Comparison of ENCODE assay signal across 9 cellular contexts in the genomic region with DNA sequence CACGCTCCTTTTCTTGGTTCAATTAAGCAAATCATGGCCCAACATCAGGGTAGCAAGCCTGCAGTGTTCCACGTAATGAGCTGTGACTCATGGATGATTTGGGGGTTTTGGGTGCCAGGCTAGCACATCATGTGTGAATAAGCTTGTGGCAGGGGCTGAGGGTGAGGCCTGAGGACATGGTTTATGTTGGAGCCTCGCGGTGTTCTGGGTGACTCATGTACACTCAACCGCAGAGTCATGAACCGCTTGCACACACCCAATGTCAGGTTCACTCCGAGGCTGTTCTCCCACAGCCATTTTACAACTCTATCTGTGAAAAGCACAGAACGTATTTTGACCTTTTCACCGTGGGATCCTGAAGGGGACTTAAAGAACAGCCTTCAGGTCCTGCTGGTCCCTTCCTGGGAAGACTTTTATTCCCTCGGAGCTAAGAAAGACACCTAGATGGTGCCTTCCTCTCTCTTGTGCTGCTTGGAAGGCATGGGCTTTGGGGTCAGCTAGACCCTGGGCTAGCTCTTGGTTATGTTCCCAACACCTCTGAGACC.
DNase-seq lines count a peak whose midpoint lies in the region; ATAC-seq and TF ChIP-seq lines count a peak whose summit lies in the region.
"Had no signal": no experiment of that assay in that cellular context is flagged by ENCODE, and none has a peak within 500 bp of the region (broad histone marks: within the 10 kb centered on the region; RNA-seq: fewer than 3 reads in every experiment).

No MANE protein-coding gene starts in this region.

- peaks cover 3% of the 10 kb centered on the region for H3K4me1 Mint-ChIP-seq in progenitor cell of endocrine pancreas (ENCODE audit: low read depth)
- H3K4me1 Mint-ChIP-seq: activated naive CD4-positive, alpha-beta T cell treated with anti-CD3 and anti-CD28 coated beads, Interleukin-2, amount 50 U/mL, for 24 hours had no signal

- no peaks in the 10 kb centered on the region for H3K4me1 ChIP-seq in psoas muscle

- peak; percentile 95 for DNase-seq in AG09309 (ENCODE audit: low read depth)
- peak; percentile 99 for DNase-seq in LHCN-M2 (ENCODE audit: low read depth)
- peak; percentile 72 for DNase-seq in activated effector memory CD4-positive, alpha-beta T cell treated with anti-CD3 and anti-CD28 coated beads, Interleukin-2, amount 50 U/mL, for 16 hours
- peak; percentile 91 for DNase-seq in myocyte (ENCODE audit: low read depth)
- DNase-seq in progenitor cell of endocrine pancreas (ENCODE audit: low spot score, unreplicated experiment), result no peak
- no peak for DNase-seq in psoas muscle
- DNase-seq in NCI-H146 (lab: John Stamatoyannopoulos, UW), result no peak

- no peaks in the 10 kb centered on the region for H3K9me3 ChIP-seq in psoas muscle

- H3K4me3 ChIP-seq in AG09309 (ENCODE audit: control insufficient read depth, low read depth, low read length), result no peak overlapping the region
- H3K4me3 ChIP-seq in psoas muscle, result no peak overlapping the region

- intact Hi-C loops in psoas muscle (cut with DNase I), result no loop called here

- ATAC-seq in psoas muscle, result no peak
- ATAC-seq in HG03135 (IDR thresholded peaks at IDR 0.05; ENCODE audit: unreplicated experiment), result no peak

- no peak overlapping the region for H3K27ac ChIP-seq in psoas muscle

- no peaks in the 10 kb centered on the region for H3K27me3 ChIP-seq in psoas muscle (ENCODE audit: insufficient read depth in 3 of 3, low read length in 2 of 3)

- no peaks in the 10 kb centered on the region for H3K36me3 ChIP-seq in psoas muscle (ENCODE audit: insufficient read depth in 1 of 2, low read depth in 1 of 2)

- no peak overlapping the region for H3K27ac Mint-ChIP-seq in progenitor cell of endocrine pancreas
- H3K27ac Mint-ChIP-seq: activated naive CD4-positive, alpha-beta T cell treated with anti-CD3 and anti-CD28 coated beads, Interleukin-2, amount 50 U/mL, for 24 hours had no signal

- no peak overlapping the region for H3K4me3 Mint-ChIP-seq in progenitor cell of endocrine pancreas (ENCODE audit: low read depth)
- H3K4me3 Mint-ChIP-seq: activated naive CD4-positive, alpha-beta T cell treated with anti-CD3 and anti-CD28 coated beads, Interleukin-2, amount 50 U/mL, for 24 hours had no signal

- H3K9me3 Mint-ChIP-seq in progenitor cell of endocrine pancreas (ENCODE audit: low read depth), result no peaks in the 10 kb centered on the region
- H3K9me3 Mint-ChIP-seq: activated naive CD4-positive, alpha-beta T cell treated with anti-CD3 and anti-CD28 coated beads, Interleukin-2, amount 50 U/mL, for 24 hours had no signal

- H3K36me3 Mint-ChIP-seq in progenitor cell of endocrine pancreas (ENCODE audit: insufficient read depth), result no peaks in the 10 kb centered on the region
- H3K36me3 Mint-ChIP-seq: activated naive CD4-positive, alpha-beta T cell treated with anti-CD3 and anti-CD28 coated beads, Interleukin-2, amount 50 U/mL, for 24 hours had no signal

- TF ChIP-seq CTCF in AG09309 (IDR thresholded peaks at IDR 0.05; ENCODE audit: control insufficient read depth, insufficient read depth, low read depth, low read length, missing control alignments) (no peak), progenitor cell of endocrine pancreas (IDR thresholded peaks at IDR 0.05; ENCODE audit: unreplicated experiment) (no peak), psoas muscle (IDR thresholded peaks at IDR 0.05) (no peak)

- no peaks in the 10 kb centered on the region for H3K27me3 Mint-ChIP-seq in progenitor cell of endocrine pancreas

- WGBS in psoas muscle, 3 donors, result 74 to 92% (median 81%) methylated on average over 10 of the region's 10 CpGs

Comparison
In these comparisons a context has a peak if more than half of its experiments do, and no peak if none do; other contexts are left out.
1. DNase-seq: peak in AG09309 (single experiment), LHCN-M2 (single experiment), activated effector memory CD4-positive, alpha-beta T cell treated with anti-CD3 and anti-CD28 coated beads, Interleukin-2, amount 50 U/mL, for 16 hours (single experiment) and myocyte (single experiment); none in progenitor cell of endocrine pancreas (single experiment), psoas muscle (0 of 2) and NCI-H146 (single experiment).